Comparison of ENCODE assay signal across 8 cellular contexts in the genomic region with DNA sequence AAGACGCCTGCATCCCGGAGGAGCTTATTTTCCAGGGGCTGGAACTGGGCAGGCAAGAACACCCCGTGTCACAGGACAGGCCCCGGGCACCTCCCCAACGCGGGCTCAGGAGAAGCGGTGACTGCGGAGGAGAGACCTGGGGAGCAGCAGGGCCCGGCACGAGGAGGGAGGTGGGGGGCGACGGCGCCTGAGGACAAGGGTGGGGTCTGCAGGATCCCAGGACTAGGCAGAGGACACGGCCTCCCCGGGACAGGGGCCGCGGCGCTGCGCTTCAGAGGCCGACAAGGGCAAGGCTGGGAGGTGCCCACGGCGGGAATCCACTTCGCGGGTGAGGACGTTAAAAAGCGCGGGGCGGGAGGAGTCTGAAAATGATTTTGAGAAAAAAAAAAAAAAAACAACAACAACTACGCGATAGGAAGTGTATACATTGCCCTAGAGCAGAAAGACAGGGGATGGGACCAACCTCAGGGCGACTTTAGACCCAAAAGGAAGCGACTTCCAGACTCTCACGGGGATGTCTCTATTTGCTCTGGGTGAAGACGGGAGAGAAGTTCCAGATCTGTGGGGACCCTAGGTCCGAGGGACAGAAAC. TPM values are rescaled to one million over a fixed set of nuclear protein-coding genes. Genes with fewer than 3 reads are reported as not detected.
DNase-seq lines count a peak whose midpoint lies in the region; ATAC-seq and TF ChIP-seq lines count a peak whose summit lies in the region.

No MANE protein-coding gene starts in this region.

- H3K27me3 ChIP-seq in BLaER1 treated with 17β-estradiol and CSF1 and Interleukin-3, amounts not matched to agents 10 nM and 100 nM: no peaks in the 10 kb centered on the region
- no peaks in the 10 kb centered on the region for H3K27me3 ChIP-seq in Karpas-422 (ENCODE audit: low read length)
- no peaks in the 10 kb centered on the region for H3K27me3 ChIP-seq in testis

- peaks cover 0 to 8% (median 0%) of the 10 kb centered on the region in 11 experiments; a peak in 2 of 22 replicates for H4K20me1 ChIP-seq in BLaER1 treated with 17β-estradiol and CSF1 and Interleukin-3, amounts not matched to agents 10 nM and 100 nM
- H4K20me1 ChIP-seq in Karpas-422 (ENCODE audit: insufficient read depth, low read depth, low read length): no peaks in the 10 kb centered on the region

- peak overlapping the region; percentile 84 to 99 (median 94) for H3K4me2 ChIP-seq in BLaER1 treated with 17β-estradiol and CSF1 and Interleukin-3, amounts not matched to agents 10 nM and 100 nM
- H3K4me2 ChIP-seq in Karpas-422 (ENCODE audit: low read depth, low read length, poor library complexity, severe bottlenecking): peak overlapping the region; percentile 99

- peak overlapping the region; percentile 92 to 93 for H3K27ac Mint-ChIP-seq in natural killer cell

- ATAC-seq in GM21390 (IDR thresholded peaks at IDR 0.05; ENCODE audit: unreplicated experiment) (peak; percentile 37), esophagus mucosa (peak; percentile 49), natural killer cell (peak; percentile 46 to 63 (median 54))

- no peaks in the 10 kb centered on the region for H3K9me2 ChIP-seq in Karpas-422 (replicated peaks; ENCODE audit: insufficient read depth, low read length)

- no peak for TF ChIP-seq POLR2A in testis (IDR thresholded peaks at IDR 0.05)

- peak overlapping the region; percentile 97 for H3K4me3 Mint-ChIP-seq in natural killer cell

- peak overlapping the region; percentile 76 to 92 (median 88) for H3K9ac ChIP-seq in BLaER1 treated with 17β-estradiol and CSF1 and Interleukin-3, amounts not matched to agents 10 nM and 100 nM
- H3K9ac ChIP-seq in Karpas-422 (ENCODE audit: low read length): peak overlapping the region; percentile 92

- intact Hi-C loops in natural killer cell (cut with micrococcal nuclease): loop anchor here (5.0 to 10.0 kb wide), 3 partner anchors 43 to 155 kb away; no protein-coding TSS in a partner anchor
- intact Hi-C loops in testis (cut with DNase I; ENCODE audit: low total_unique reads): no loop called here

- peaks cover 11 to 37% (median 20%) of the 10 kb centered on the region in 11 experiments; a peak in 15 of 22 replicates for H3K9me3 ChIP-seq in BLaER1 treated with 17β-estradiol and CSF1 and Interleukin-3, amounts not matched to agents 10 nM and 100 nM (replicated peaks in 1 of 11)
- no peaks in the 10 kb centered on the region for H3K9me3 ChIP-seq in Karpas-422 (ENCODE audit: low read length)
- H3K9me3 ChIP-seq in testis: no peaks in the 10 kb centered on the region

- 0% methylated on average over 35 of the region's 35 CpGs for WGBS in testis, 2 donors

- H3K36me3 Mint-ChIP-seq in natural killer cell: no peaks in the 10 kb centered on the region

- peak overlapping the region; percentile 96 for H2AFZ ChIP-seq in Karpas-422 (ENCODE audit: low read length)

- peaks cover 29 to 39% of the 10 kb centered on the region in 2 donors for H3K4me1 Mint-ChIP-seq in natural killer cell

- H3K36me3 ChIP-seq in BLaER1 treated with 17β-estradiol and CSF1 and Interleukin-3, amounts not matched to agents 10 nM and 100 nM: peaks cover 0 to 28% (median 17%) of the 10 kb centered on the region in 11 experiments; a peak in 19 of 22 replicates
- H3K36me3 ChIP-seq in Karpas-422 (ENCODE audit: insufficient read depth, low read length) (peaks cover 17% of the 10 kb centered on the region), testis (ENCODE audit: low read depth, missing control alignments) (no peaks in the 10 kb centered on the region)

- DNase-seq in Karpas-422: peak; percentile 77
- DNase-seq in activated CD8-positive, alpha-beta memory T cell treated with anti-CD3 and anti-CD28 coated beads, Interleukin-2, amount 50 U/mL, for 48 hours: peak; percentile 78
- DNase-seq in natural killer cell: no peak
- peak; percentile 35 for DNase-seq in testis
- DNase-seq in NCI-H1092 (lab: John Stamatoyannopoulos, UW): no peak

- peaks cover 23 to 34% (median 30%) of the 10 kb centered on the region in 10 experiments for H3K4me1 ChIP-seq in BLaER1 treated with 17β-estradiol and CSF1 and Interleukin-3, amounts not matched to agents 10 nM and 100 nM
- H3K4me1 ChIP-seq in Karpas-422 (ENCODE audit: low read length) (peaks cover 37% of the 10 kb centered on the region), testis (no peaks in the 10 kb centered on the region)

- H3K4me3 ChIP-seq in BLaER1 treated with 17β-estradiol and CSF1 and Interleukin-3, amounts not matched to agents 10 nM and 100 nM: peak overlapping the region; percentile 69 to 87 (median 78)
- peak overlapping the region; percentile 96 for H3K4me3 ChIP-seq in Karpas-422 (ENCODE audit: low read length)
- H3K4me3 ChIP-seq in testis: peak overlapping the region; percentile 61 to 62

- H3K27me3 Mint-ChIP-seq in natural killer cell (ENCODE audit: low read depth in 2 of 2): no peaks in the 10 kb centered on the region

- H3K9me3 Mint-ChIP-seq in natural killer cell: no peaks in the 10 kb centered on the region

- TF ChIP-seq CTCF in natural killer cell (IDR thresholded peaks at IDR 0.05): no peak
- TF ChIP-seq CTCF in testis (IDR thresholded peaks at IDR 0.05): no peak

- H3K79me2 ChIP-seq in Karpas-422 (ENCODE audit: low read length): peaks cover 51% of the 10 kb centered on the region

- H3K27ac ChIP-seq in BLaER1 treated with 17β-estradiol and CSF1 and Interleukin-3, amounts not matched to agents 10 nM and 100 nM: peak overlapping the region; percentile 54 to 89 (median 82)
- H3K27ac ChIP-seq in Karpas-422 (ENCODE audit: low read length): peak overlapping the region; percentile 69
- peak overlapping the region; percentile 66 to 90 for H3K27ac ChIP-seq in testis

RNA-seq across cellular contexts. Expression of gene ZNF611, which starts 44.9 kb away (rescaled TPM):
- total RNA-seq in Karpas-422 (2014; rRNA removed; shearing (Covaris generic); ENCODE audit: low replicate concordance): 17.2 and 25.9 TPM in 2 replicates
- total RNA-seq in esophagus mucosa (6.9 TPM), natural killer cell (10 to 100 TPM; 41.2 to 58.0 (median 44.2) TPM), testis (10 to 100 TPM; 17.8 to 26.8 TPM)
- polyA plus RNA-seq in testis (ENCODE audit: insufficient read depth, low read depth, low replicate concordance): 7.9 TPM

RNA-seq across cellular contexts. Expression of gene ZNF83, which starts 51.7 kb away (rescaled TPM):
- 95.9 and 115 TPM in 2 replicates for total RNA-seq in Karpas-422 (2014; rRNA removed; shearing (Covaris generic); ENCODE audit: low replicate concordance)
- total RNA-seq in esophagus mucosa (10.7 TPM), natural killer cell (100 to 1,000 TPM in 1 of 3 donors, 10 to 100 TPM in 2; 46.8 to 114 (median 96.9) TPM), testis (10 to 100 TPM; 50.8 to 61.1 TPM)
- polyA plus RNA-seq in testis (ENCODE audit: insufficient read depth, low read depth, low replicate concordance): 28.6 TPM

Comparison
In these comparisons a context has a peak if more than half of its experiments do, and no peak if none do; other contexts are left out.
1. DNase-seq: peak in Karpas-422 (single experiment), activated CD8-positive, alpha-beta memory T cell treated with anti-CD3 and anti-CD28 coated beads, Interleukin-2, amount 50 U/mL, for 48 hours (single experiment) and testis (single experiment); none in natural killer cell (single experiment) and NCI-H1092 (single experiment).
2. Peak in every context shown above with its lines, with median percentiles within 50 percentile points of each other: H3K27ac ChIP-seq, H3K4me3 ChIP-seq and ATAC-seq.